9 cellular contexts compared by ENCODE assay signal in the genomic region with DNA sequence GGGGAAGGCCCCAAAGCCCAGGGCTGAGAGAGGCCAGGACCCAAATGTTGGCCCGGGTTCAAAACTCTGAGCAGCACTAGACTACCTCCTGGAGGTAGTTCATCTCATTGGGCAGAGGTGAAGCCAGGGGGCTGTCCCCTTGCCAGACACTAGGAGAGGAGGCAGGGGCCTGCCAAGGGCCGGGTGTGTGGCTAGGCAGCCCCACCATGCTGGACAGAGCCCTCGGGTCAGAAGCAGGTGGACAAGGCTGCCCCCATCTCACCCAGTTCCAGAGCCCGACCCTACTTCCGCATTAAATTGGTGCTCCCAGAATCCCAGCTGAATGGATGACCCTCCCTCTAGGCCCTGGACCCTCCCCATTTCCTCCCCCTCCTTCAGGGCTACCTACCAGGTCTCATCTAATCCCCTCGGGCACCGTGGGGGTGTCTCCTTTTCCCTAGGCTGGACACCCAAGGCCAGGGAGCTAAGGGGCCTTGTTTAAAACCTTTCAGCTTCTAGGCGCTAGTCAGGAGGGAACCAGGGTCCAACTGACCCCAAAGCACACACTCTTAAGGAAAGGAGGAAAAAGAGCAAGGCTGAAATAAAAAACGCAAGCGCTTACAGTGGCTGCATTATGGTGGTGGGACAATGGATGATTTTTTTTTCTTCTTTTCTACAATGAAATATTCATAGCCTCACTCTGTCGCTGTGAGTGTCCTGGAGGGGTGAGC.
DNase-seq lines count a peak whose midpoint lies in the region; ATAC-seq and TF ChIP-seq lines count a peak whose summit lies in the region.
"Had no signal": no experiment of that assay in that cellular context is flagged by ENCODE, and none has a peak within 500 bp of the region (broad histone marks: within the 10 kb centered on the region; RNA-seq: fewer than 3 reads in every experiment).

No MANE protein-coding gene starts in this region.

- H3K9me3 Mint-ChIP-seq in endothelial cell (ENCODE audit: unreplicated experiment) = no peaks in the 10 kb centered on the region

- peaks cover 25% of the 10 kb centered on the region for H3K27me3 Mint-ChIP-seq in endothelial cell (ENCODE audit: unreplicated experiment)

- peaks cover 36% of the 10 kb centered on the region for H3K4me1 ChIP-seq in DND-41 (ENCODE audit: insufficient read depth, low read length)
- H3K4me1 ChIP-seq in NT2/D1 (ENCODE audit: insufficient read depth, insufficient read length) = peaks cover 9% of the 10 kb centered on the region
- H3K4me1 ChIP-seq in GM23248 (ENCODE audit: insufficient read depth) = no peaks in the 10 kb centered on the region

- intact Hi-C loops in sciatic nerve (cut with DNase I) = no loop called here

- WGBS in GM23248 (ENCODE audit: low coverage in 1 of 2, low lambda C conversion rate in 2 of 2, missing lambda C conversion rate in 2 of 2), 2 experiments = 90% methylated on average over 11 of the region's 11 CpGs

- no peak overlapping the region for H3K27ac Mint-ChIP-seq in endothelial cell (ENCODE audit: unreplicated experiment)

- H3F3A ChIP-seq in GM23248 (ENCODE audit: insufficient read depth) = no peaks in the 10 kb centered on the region

- no peaks in the 10 kb centered on the region for H3K36me3 ChIP-seq in DND-41 (ENCODE audit: insufficient read depth, low read length)
- no peaks in the 10 kb centered on the region for H3K36me3 ChIP-seq in NT2/D1 (ENCODE audit: insufficient read depth, insufficient read length, low read length)
- H3K36me3 ChIP-seq in GM23248 (ENCODE audit: low read depth) = no peaks in the 10 kb centered on the region
- H3K36me3 ChIP-seq: right atrium auricular region had no signal

- DNase-seq in DND-41 = no peak
- DNase-seq in NT2/D1 (ENCODE audit: low read depth, low spot score) = no peak
- DNase-seq in endothelial cell (ENCODE audit: low spot score) = no peak
- DNase-seq in retinal pigment epithelial cell (ENCODE audit: low read depth) = no peak
- no peak for DNase-seq in sciatic nerve (ENCODE audit: low spot score)
- DNase-seq in cortex of kidney (lab: John Stamatoyannopoulos, UW) = no peak
- no peak for DNase-seq in GM23248
- DNase-seq: activated CD4-positive, alpha-beta T cell treated with anti-CD3 and anti-CD28 coated beads, Interleukin-2, amount 50 U/mL, for 4 hours had no signal

- H3K27me3 ChIP-seq in DND-41 (ENCODE audit: insufficient read depth, low read length, poor library complexity) = no peaks in the 10 kb centered on the region
- H3K27me3 ChIP-seq in NT2/D1 (ENCODE audit: insufficient read depth, insufficient read length) = peaks cover 10% of the 10 kb centered on the region
- no peaks in the 10 kb centered on the region for H3K27me3 ChIP-seq in GM23248 (replicated peaks; ENCODE audit: insufficient read depth)
- H3K27me3 ChIP-seq: right atrium auricular region had no signal

- H3K27ac ChIP-seq in DND-41 (ENCODE audit: low read length) = peak overlapping the region; percentile 67
- no peak overlapping the region for H3K27ac ChIP-seq in GM23248
- H3K27ac ChIP-seq: right atrium auricular region had no signal

- peak overlapping the region; percentile 83 for H3K4me3 Mint-ChIP-seq in endothelial cell (ENCODE audit: unreplicated experiment)

- no peaks in the 10 kb centered on the region for H3K4me1 Mint-ChIP-seq in endothelial cell (ENCODE audit: unreplicated experiment)

- peaks cover 40% of the 10 kb centered on the region for H3K79me2 ChIP-seq in DND-41 (ENCODE audit: insufficient read depth, low read length)
- H3K79me2 ChIP-seq in GM23248 (ENCODE audit: insufficient read depth) = no peaks in the 10 kb centered on the region

- in situ Hi-C loops in GM23248 (cut with MboI) = no loop called here

- no peak for ATAC-seq in DND-41 (ENCODE audit: insufficient read depth, low read depth)
- ATAC-seq in sciatic nerve = no peak

- H3K9me3 ChIP-seq in DND-41 (ENCODE audit: insufficient read depth, low read length, severe bottlenecking) (no peaks in the 10 kb centered on the region), NT2/D1 (ENCODE audit: insufficient read depth, low read length) (no peaks in the 10 kb centered on the region), GM23248 (ENCODE audit: low read depth) (no peaks in the 10 kb centered on the region)
- H3K9me3 ChIP-seq: right atrium auricular region had no signal

- H3K9me2 ChIP-seq in GM23248 (ENCODE audit: insufficient read depth) = no peaks in the 10 kb centered on the region

- H3K9ac ChIP-seq in DND-41 (ENCODE audit: low read depth, low read length) = peak overlapping the region; percentile 67
- peak overlapping the region; percentile 67 for H3K9ac ChIP-seq in NT2/D1 (ENCODE audit: insufficient read length, low read depth)
- no peak overlapping the region for H3K9ac ChIP-seq in GM23248

- H2AFZ ChIP-seq in DND-41 (ENCODE audit: low read depth, low read length) = peak overlapping the region; percentile 59
- H2AFZ ChIP-seq in GM23248 = no peak overlapping the region

- TF ChIP-seq CTCF in DND-41 (IDR thresholded peaks at IDR 0.05; ENCODE audit: borderline replicate concordance, extremely low read depth, low read length, poor library complexity, severe bottlenecking) (no peak), endothelial cell (IDR thresholded peaks at IDR 0.05; ENCODE audit: unreplicated experiment) (no peak), retinal pigment epithelial cell (conservative IDR thresholded peaks at IDR 0.05; ENCODE audit: low read depth, low read length) (no peak)

- no peaks in the 10 kb centered on the region for H3K36me3 Mint-ChIP-seq in endothelial cell (ENCODE audit: low read depth, unreplicated experiment)

- H3K4me3 ChIP-seq in DND-41 (ENCODE audit: low read depth in 1 of 2, low read length in 2 of 2) (peak overlapping the region; percentile 43 to 69), NT2/D1 (ENCODE audit: insufficient read length, low read depth) (peak overlapping the region; percentile 28), retinal pigment epithelial cell (ENCODE audit: low read length) (peak overlapping the region; percentile 26), GM23248 (no peak overlapping the region)

- H3K4me2 ChIP-seq in DND-41 (ENCODE audit: insufficient read depth, low read length) = peak overlapping the region; percentile 94
- no peak overlapping the region for H3K4me2 ChIP-seq in GM23248 (ENCODE audit: unreplicated experiment)

- H4K20me1 ChIP-seq in DND-41 (ENCODE audit: insufficient read depth, low read length) (peaks cover 30% of the 10 kb centered on the region), GM23248 (ENCODE audit: insufficient read depth) (no peaks in the 10 kb centered on the region)
